ENCODE assay signal across 14 cellular contexts in genomic region chr17:78538033-78538776, GRCh38. TPM values are rescaled to one million over a fixed set of nuclear protein-coding genes. Genes with fewer than 3 reads are reported as not detected.
DNase-seq lines count a peak whose midpoint lies in the region; ATAC-seq and TF ChIP-seq lines count a peak whose summit lies in the region.
"Had no signal": no experiment of that assay in that cellular context is flagged by ENCODE, and none has a peak within 500 bp of the region (broad histone marks: within the 10 kb centered on the region; RNA-seq: fewer than 3 reads in every experiment).

No MANE protein-coding gene starts in this region.

- H3K9me3 Mint-ChIP-seq in activated naive CD8-positive, alpha-beta T cell treated with anti-CD3 and anti-CD28 coated beads, Interleukin-2, amount 50 U/mL, for 24 hours: no peaks in the 10 kb centered on the region
- H3K9me3 Mint-ChIP-seq in natural killer cell: no peaks in the 10 kb centered on the region
- H3K9me3 Mint-ChIP-seq: CD8-positive, alpha-beta T cell; stimulated activated naive CD8-positive, alpha-beta T cell treated with anti-CD3 and anti-CD28 coated beads, Interleukin-15, Interleukin-2, amounts not matched to agents 100 ng/mL and 50 ng/mL, for 24 hours had no signal

- H3K27ac Mint-ChIP-seq in activated naive CD8-positive, alpha-beta T cell treated with anti-CD3 and anti-CD28 coated beads, Interleukin-2, amount 50 U/mL, for 24 hours: no peak overlapping the region
- no peak overlapping the region for H3K27ac Mint-ChIP-seq in natural killer cell
- H3K27ac Mint-ChIP-seq: CD8-positive, alpha-beta T cell; stimulated activated naive CD8-positive, alpha-beta T cell treated with anti-CD3 and anti-CD28 coated beads, Interleukin-15, Interleukin-2, amounts not matched to agents 100 ng/mL and 50 ng/mL, for 24 hours had no signal

- no peaks in the 10 kb centered on the region for H3K36me3 Mint-ChIP-seq in activated naive CD8-positive, alpha-beta T cell treated with anti-CD3 and anti-CD28 coated beads, Interleukin-2, amount 50 U/mL, for 24 hours (ENCODE audit: low read depth)
- no peaks in the 10 kb centered on the region for H3K36me3 Mint-ChIP-seq in natural killer cell
- H3K36me3 Mint-ChIP-seq: CD8-positive, alpha-beta T cell had no signal

- H3K4me1 ChIP-seq in BLaER1: peaks cover 52% of the 10 kb centered on the region
- H3K4me1 ChIP-seq: prostate gland had no signal

- intact Hi-C loops in natural killer cell (cut with micrococcal nuclease): no loop called here
- intact Hi-C loops in Right ventricle myocardium inferior (cut with DNase I): no loop called here

- H4K20me1 ChIP-seq in BLaER1: no peaks in the 10 kb centered on the region

- DNase-seq in ELF-1 (ENCODE audit: low read depth, low spot score): peak; percentile 30
- DNase-seq in activated naive CD8-positive, alpha-beta T cell treated with anti-CD3 and anti-CD28 coated beads, Interleukin-2, amount 50 U/mL, for 24 hours: peak; percentile 39
- peak; percentile 35 for DNase-seq in medulla oblongata (ENCODE audit: extremely low spot score)
- no peak for DNase-seq in natural killer cell
- no peak for DNase-seq in Right ventricle myocardium inferior (ENCODE audit: missing footprints)
- no peak for DNase-seq in central memory CD4-positive, alpha-beta T cell
- DNase-seq: CD8-positive, alpha-beta T cell; erythroblast; MV-4-11; NCI-H446; stimulated activated CD4-positive, alpha-beta T cell treated with anti-CD3 and anti-CD28 coated beads, Interleukin-4, amount 100 ng/mL, for 4 hours had no signal

- peak overlapping the region; percentile 49; the same call in 1 of the 2 replicates for H3K27ac ChIP-seq in BLaER1
- H3K27ac ChIP-seq: prostate gland had no signal

- H3K36me3 ChIP-seq in BLaER1: no peaks in the 10 kb centered on the region
- H3K36me3 ChIP-seq: prostate gland had no signal

- H3K4me3 Mint-ChIP-seq in activated naive CD8-positive, alpha-beta T cell treated with anti-CD3 and anti-CD28 coated beads, Interleukin-2, amount 50 U/mL, for 24 hours: no peak overlapping the region
- H3K4me3 Mint-ChIP-seq in natural killer cell: no peak overlapping the region
- H3K4me3 Mint-ChIP-seq: CD8-positive, alpha-beta T cell; stimulated activated naive CD8-positive, alpha-beta T cell treated with anti-CD3 and anti-CD28 coated beads, Interleukin-15, Interleukin-2, amounts not matched to agents 100 ng/mL and 50 ng/mL, for 24 hours had no signal

- H3K27me3 ChIP-seq in BLaER1: no peaks in the 10 kb centered on the region

- H3K4me3 ChIP-seq in BLaER1: no peak overlapping the region
- H3K4me3 ChIP-seq: prostate gland had no signal

- peaks cover 24% of the 10 kb centered on the region for H3K4me1 Mint-ChIP-seq in activated naive CD8-positive, alpha-beta T cell treated with anti-CD3 and anti-CD28 coated beads, Interleukin-2, amount 50 U/mL, for 24 hours
- H3K4me1 Mint-ChIP-seq in natural killer cell: peaks cover 7 to 9% of the 10 kb centered on the region in 2 donors

- ATAC-seq in activated naive CD8-positive, alpha-beta T cell treated with anti-CD3 and anti-CD28 coated beads, Interleukin-2, amount 50 U/mL, for 24 hours: peak; percentile 95
- ATAC-seq in natural killer cell: no peak
- no peak for ATAC-seq in Right ventricle myocardium inferior
- ATAC-seq: CD8-positive, alpha-beta T cell had no signal

- TF ChIP-seq CTCF in natural killer cell (IDR thresholded peaks at IDR 0.05): no peak

- no peaks in the 10 kb centered on the region for H3K27me3 Mint-ChIP-seq in activated naive CD8-positive, alpha-beta T cell treated with anti-CD3 and anti-CD28 coated beads, Interleukin-2, amount 50 U/mL, for 24 hours
- H3K27me3 Mint-ChIP-seq in natural killer cell (ENCODE audit: low read depth in 2 of 2): peaks cover 0 to 4% of the 10 kb centered on the region in 2 donors
- H3K27me3 Mint-ChIP-seq: stimulated activated naive CD8-positive, alpha-beta T cell treated with anti-CD3 and anti-CD28 coated beads, Interleukin-15, Interleukin-2, amounts not matched to agents 100 ng/mL and 50 ng/mL, for 24 hours had no signal

- no peak overlapping the region for H3K9ac ChIP-seq in BLaER1

- peaks cover 6% of the 10 kb centered on the region; the same call in 1 of the 2 replicates for H3K9me3 ChIP-seq in BLaER1
- H3K9me3 ChIP-seq: prostate gland had no signal

- H3K4me2 ChIP-seq in BLaER1: peak overlapping the region; percentile 50

RNA-seq across cellular contexts. Expression of gene DNAH17, which starts 39.0 kb away (rescaled TPM):
- total RNA-seq in natural killer cell (under 1 TPM; 0.16 to 0.25 (median 0.24) TPM), Right ventricle myocardium inferior (not detected)

Comparison
In these comparisons a context has a peak if more than half of its experiments do, and no peak if none do; other contexts are left out.
1. DNase-seq: peak in ELF-1 (single experiment), activated naive CD8-positive, alpha-beta T cell treated with anti-CD3 and anti-CD28 coated beads, Interleukin-2, amount 50 U/mL, for 24 hours (single experiment) and medulla oblongata (single experiment); none in natural killer cell (single experiment), Right ventricle myocardium inferior (single experiment) and central memory CD4-positive, alpha-beta T cell (single experiment).